1 cellular context compared by ENCODE assay signal in genomic region chr2:119117891-119118882, GRCh38.
TF ChIP-seq lines count a peak whose summit lies in the region.

No MANE protein-coding gene starts in this region.

TF ChIP-seq in H1, 55 proteins besides CTCF, POLR2A, EP300 and RAD21 (continued from another document):
- TF ChIP-seq CTBP2 (IDR thresholded peaks at IDR 0.05; ENCODE audit: borderline replicate concordance, insufficient read depth, insufficient read length, low read length) = no peak
TF ChIP-seq in H1: peak in this region for 0.
